ENCODE assay signal across 2 cellular contexts in the genomic region with DNA sequence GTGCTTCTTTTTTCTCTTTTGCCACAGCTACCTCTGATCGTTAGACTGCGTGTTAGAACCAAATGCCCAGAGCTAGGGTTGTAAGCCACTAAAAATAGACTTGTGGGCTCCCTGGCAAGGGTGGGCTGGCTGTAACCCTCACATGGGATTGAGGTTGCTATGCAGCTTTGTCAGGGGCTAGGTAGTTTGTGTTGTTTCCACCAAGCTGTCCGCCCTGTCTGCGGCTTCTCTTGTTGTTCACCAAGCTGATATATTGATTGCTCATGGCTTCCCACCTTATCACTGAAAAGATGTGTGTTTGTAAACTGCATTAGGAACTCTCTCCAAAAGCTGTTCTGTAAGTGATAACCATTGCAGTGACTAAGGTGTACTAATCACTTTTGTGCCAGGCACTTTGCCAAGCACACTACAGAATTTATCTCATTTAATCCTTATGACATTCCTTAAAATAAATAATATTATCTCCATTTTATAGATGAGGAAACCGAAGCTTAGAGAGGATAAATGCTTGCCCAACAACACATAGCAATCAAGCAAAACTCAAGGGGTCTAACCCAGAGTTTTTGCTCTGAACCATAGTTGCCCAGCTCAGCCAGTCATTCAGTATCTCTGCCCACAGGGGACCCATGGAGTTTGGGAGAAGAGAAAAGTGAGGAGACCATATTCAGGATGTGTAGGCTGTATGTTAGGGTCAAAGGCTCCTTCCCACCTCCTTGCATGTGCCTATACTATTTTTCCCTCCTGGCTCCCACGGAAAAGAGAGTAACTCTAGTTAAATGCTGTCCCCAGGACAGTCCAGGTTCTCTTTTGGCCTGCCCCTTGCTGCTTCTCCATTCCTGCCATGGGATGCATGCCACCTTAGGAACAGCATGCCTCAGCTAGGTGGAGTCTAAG.
TF ChIP-seq lines count a peak whose summit lies in the region.

No MANE protein-coding gene starts in this region.

TF ChIP-seq in IMR-90, 13 proteins besides CTCF, POLR2A, EP300 and RAD21:
- TF ChIP-seq CEBPB (IDR thresholded peaks at IDR 0.05; ENCODE audit: low read depth, low read length): no peak
- no peak for TF ChIP-seq USF2 (IDR thresholded peaks at IDR 0.05; ENCODE audit: low read depth, low read length)
- TF ChIP-seq ELK1 (IDR thresholded peaks at IDR 0.05; ENCODE audit: borderline replicate concordance, low read depth, low read length): no peak
- no peak for TF ChIP-seq FOS (IDR thresholded peaks at IDR 0.05; ENCODE audit: low read depth, low read length)
- no peak for TF ChIP-seq RFX5 (IDR thresholded peaks at IDR 0.05; ENCODE audit: low read depth, low read length)
- TF ChIP-seq MXI1 (IDR thresholded peaks at IDR 0.05; ENCODE audit: borderline replicate concordance, low read depth, low read length): no peak
- no peak for TF ChIP-seq MAFK (IDR thresholded peaks at IDR 0.05; ENCODE audit: low read depth, low read length)
- TF ChIP-seq MAZ (IDR thresholded peaks at IDR 0.05; ENCODE audit: borderline replicate concordance, low read depth, low read length): no peak
TF ChIP-seq in IMR-90: peak in this region for 0.

TF ChIP-seq in neural cell, 6 proteins besides CTCF, POLR2A, EP300 and RAD21:
- TF ChIP-seq SMC3 (conservative IDR thresholded peaks at IDR 0.05; ENCODE audit: poor library complexity) (no peak), TAF1 (IDR thresholded peaks at IDR 0.05; ENCODE audit: low read depth) (no peak)
- TF ChIP-seq, protein P1, sequence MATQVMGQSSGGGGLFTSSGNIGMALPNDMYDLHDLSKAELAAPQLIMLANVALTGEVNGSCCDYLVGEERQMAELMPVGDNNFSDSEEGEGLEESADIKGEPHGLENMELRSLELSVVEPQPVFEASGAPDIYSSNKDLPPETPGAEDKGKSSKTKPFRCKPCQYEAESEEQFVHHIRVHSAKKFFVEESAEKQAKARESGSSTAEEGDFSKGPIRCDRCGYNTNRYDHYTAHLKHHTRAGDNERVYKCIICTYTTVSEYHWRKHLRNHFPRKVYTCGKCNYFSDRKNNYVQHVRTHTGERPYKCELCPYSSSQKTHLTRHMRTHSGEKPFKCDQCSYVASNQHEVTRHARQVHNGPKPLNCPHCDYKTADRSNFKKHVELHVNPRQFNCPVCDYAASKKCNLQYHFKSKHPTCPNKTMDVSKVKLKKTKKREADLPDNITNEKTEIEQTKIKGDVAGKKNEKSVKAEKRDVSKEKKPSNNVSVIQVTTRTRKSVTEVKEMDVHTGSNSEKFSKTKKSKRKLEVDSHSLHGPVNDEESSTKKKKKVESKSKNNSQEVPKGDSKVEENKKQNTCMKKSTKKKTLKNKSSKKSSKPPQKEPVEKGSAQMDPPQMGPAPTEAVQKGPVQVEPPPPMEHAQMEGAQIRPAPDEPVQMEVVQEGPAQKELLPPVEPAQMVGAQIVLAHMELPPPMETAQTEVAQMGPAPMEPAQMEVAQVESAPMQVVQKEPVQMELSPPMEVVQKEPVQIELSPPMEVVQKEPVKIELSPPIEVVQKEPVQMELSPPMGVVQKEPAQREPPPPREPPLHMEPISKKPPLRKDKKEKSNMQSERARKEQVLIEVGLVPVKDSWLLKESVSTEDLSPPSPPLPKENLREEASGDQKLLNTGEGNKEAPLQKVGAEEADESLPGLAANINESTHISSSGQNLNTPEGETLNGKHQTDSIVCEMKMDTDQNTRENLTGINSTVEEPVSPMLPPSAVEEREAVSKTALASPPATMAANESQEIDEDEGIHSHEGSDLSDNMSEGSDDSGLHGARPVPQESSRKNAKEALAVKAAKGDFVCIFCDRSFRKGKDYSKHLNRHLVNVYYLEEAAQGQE (IDR thresholded peaks at IDR 0.05; ENCODE audit: borderline replicate concordance): no peak
